Comparison of ENCODE assay signal across 1 cellular context in genomic region chr6:72622094-72622540, GRCh38.
TF ChIP-seq lines count a peak whose summit lies in the region.

No MANE protein-coding gene starts in this region.

TF ChIP-seq in K562, 482 proteins besides CTCF, POLR2A, EP300 and RAD21 (continued from another document):
- TF ChIP-seq ZNF407 (IDR thresholded peaks at IDR 0.05; ENCODE audit: low read depth) (no peak), TBP (optimal IDR thresholded peaks at IDR 0.05; ENCODE audit: low read depth, low read length) (peak; percentile 21), EHMT2 (IDR thresholded peaks at IDR 0.05) (no peak), HMGN3 (IDR thresholded peaks at IDR 0.05; ENCODE audit: borderline replicate concordance, extremely low read depth, insufficient read length, low read depth, low read length) (no peak), MBD1 (CRISPR knock-in tag; IDR thresholded peaks at IDR 0.05) (no peak), CTBP1 (IDR thresholded peaks at IDR 0.05; ENCODE audit: borderline replicate concordance) (0 out of 2 replicates have a peak, but pooled peaks have one; percentile 19)
